Comparison of ENCODE assay signal across 1 cellular context in the genomic region with DNA sequence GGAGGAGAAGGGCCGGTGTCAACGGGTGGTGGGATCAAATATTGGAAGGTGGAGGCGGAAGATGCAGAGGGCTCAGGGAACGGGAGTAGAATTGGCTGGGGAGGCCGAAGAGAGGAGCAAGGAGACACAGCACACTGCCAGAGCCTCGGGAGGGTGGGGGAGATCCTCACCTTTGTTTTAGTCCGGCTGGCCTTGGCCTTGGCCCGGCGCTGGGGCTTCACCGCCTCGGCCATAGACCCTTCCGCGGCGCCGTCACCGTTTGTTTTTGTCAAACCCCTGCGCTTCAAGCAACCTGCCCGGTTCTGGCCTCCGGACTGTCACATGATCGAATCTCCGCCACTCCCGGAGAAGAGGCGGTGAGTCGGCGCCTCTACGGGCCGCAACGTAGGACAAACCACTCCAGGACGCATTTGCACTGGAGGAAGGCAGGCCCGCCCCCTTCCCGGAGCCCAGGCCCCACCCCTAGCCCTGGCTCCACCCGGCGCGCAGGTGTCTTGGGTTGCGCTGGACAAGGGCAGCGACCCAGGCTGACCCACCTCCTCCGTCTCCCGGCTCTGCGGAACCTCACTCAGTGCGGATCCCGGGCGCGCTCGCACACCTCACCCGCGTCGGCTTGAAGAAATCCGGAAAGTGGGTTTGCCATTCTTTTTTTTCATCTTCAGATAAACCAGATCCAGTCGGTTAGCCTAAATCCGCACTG.
TF ChIP-seq lines count a peak whose summit lies in the region.

A gene with protein sequence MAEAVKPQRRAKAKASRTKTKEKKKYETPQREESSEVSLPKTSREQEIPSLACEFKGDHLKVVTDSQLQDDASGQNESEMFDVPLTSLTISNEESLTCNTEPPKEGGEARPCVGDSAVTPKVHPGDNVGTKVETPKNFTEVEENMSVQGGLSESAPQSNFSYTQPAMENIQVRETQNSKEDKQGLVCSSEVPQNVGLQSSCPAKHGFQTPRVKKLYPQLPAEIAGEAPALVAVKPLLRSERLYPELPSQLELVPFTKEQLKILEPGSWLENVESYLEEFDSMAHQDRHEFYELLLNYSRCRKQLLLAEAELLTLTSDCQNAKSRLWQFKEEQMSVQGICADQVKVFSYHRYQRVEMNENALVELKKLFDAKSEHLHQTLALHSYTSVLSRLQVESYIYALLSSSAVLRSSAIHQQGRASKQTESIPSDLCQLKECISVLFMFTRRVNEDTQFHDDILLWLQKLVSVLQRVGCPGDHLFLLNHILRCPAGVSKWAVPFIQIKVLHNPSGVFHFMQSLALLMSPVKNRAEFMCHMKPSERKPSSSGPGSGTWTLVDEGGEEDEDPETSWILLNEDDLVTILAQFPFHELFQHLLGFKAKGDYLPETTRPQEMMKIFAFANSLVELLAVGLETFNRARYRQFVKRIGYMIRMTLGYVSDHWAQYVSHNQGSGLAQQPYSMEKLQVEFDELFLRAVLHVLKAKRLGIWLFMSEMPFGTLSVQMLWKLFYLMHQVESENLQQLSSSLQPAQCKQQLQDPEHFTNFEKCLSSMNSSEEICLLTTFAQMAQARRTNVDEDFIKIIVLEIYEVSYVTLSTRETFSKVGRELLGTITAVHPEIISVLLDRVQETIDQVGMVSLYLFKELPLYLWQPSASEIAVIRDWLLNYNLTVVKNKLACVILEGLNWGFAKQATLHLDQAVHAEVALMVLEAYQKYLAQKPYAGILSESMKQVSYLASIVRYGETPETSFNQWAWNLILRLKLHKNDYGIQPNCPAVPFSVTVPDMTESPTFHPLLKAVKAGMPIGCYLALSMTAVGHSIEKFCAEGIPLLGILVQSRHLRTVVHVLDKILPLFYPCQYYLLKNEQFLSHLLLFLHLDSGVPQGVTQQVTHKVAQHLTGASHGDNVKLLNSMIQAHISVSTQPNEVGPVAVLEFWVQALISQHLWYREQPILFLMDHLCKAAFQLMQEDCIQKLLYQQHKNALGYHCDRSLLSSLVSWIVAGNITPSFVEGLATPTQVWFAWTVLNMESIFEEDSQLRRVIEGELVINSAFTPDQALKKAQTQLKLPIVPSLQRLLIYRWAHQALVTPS (N-terminal part only) (minus strand): TSS at position 323 of the 700 bp plus-strand sequence. CDS start 90 bp downstream, at position 233.

TF ChIP-seq in HepG2, 621 proteins besides CTCF, POLR2A, EP300 and RAD21 (continued from another document and continues in another):
- TF ChIP-seq, protein P1, sequence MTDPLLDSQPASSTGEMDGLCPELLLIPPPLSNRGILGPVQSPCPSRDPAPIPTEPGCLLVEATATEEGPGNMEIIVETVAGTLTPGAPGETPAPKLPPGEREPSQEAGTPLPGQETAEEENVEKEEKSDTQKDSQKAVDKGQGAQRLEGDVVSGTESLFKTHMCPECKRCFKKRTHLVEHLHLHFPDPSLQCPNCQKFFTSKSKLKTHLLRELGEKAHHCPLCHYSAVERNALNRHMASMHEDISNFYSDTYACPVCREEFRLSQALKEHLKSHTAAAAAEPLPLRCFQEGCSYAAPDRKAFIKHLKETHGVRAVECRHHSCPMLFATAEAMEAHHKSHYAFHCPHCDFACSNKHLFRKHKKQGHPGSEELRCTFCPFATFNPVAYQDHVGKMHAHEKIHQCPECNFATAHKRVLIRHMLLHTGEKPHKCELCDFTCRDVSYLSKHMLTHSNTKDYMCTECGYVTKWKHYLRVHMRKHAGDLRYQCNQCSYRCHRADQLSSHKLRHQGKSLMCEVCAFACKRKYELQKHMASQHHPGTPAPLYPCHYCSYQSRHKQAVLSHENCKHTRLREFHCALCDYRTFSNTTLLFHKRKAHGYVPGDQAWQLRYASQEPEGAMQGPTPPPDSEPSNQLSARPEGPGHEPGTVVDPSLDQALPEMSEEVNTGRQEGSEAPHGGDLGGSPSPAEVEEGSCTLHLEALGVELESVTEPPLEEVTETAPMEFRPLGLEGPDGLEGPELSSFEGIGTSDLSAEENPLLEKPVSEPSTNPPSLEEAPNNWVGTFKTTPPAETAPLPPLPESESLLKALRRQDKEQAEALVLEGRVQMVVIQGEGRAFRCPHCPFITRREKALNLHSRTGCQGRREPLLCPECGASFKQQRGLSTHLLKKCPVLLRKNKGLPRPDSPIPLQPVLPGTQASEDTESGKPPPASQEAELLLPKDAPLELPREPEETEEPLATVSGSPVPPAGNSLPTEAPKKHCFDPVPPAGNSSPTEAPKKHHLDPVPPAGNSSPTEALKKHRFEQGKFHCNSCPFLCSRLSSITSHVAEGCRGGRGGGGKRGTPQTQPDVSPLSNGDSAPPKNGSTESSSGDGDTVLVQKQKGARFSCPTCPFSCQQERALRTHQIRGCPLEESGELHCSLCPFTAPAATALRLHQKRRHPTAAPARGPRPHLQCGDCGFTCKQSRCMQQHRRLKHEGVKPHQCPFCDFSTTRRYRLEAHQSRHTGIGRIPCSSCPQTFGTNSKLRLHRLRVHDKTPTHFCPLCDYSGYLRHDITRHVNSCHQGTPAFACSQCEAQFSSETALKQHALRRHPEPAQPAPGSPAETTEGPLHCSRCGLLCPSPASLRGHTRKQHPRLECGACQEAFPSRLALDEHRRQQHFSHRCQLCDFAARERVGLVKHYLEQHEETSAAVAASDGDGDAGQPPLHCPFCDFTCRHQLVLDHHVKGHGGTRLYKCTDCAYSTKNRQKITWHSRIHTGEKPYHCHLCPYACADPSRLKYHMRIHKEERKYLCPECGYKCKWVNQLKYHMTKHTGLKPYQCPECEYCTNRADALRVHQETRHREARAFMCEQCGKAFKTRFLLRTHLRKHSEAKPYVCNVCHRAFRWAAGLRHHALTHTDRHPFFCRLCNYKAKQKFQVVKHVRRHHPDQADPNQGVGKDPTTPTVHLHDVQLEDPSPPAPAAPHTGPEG (CRISPR knock-in tag; IDR thresholded peaks at IDR 0.05) = no peak
- peak; percentile 79; the same call in 1 of the 2 replicates for TF ChIP-seq IRF2 (CRISPR knock-in tag; IDR thresholded peaks at IDR 0.05)
- no peak for TF ChIP-seq ZNF83 (CRISPR knock-in tag; IDR thresholded peaks at IDR 0.05; ENCODE audit: borderline replicate concordance)
- TF ChIP-seq REPIN1 (CRISPR knock-in tag; IDR thresholded peaks at IDR 0.05; ENCODE audit: borderline replicate concordance, low read depth) = peak; percentile 73; the same call in 1 of the 2 replicates
- peak; percentile 82 for TF ChIP-seq ZNF629 (CRISPR knock-in tag; conservative IDR thresholded peaks at IDR 0.05)
- no peak for TF ChIP-seq SIX1 (CRISPR knock-in tag; IDR thresholded peaks at IDR 0.05; ENCODE audit: borderline replicate concordance)
- peak; percentile 54 for TF ChIP-seq TEAD3 (CRISPR knock-in tag; optimal IDR thresholded peaks at IDR 0.05; ENCODE audit: borderline replicate concordance)
- TF ChIP-seq ZNF713 (CRISPR knock-in tag; IDR thresholded peaks at IDR 0.05) = no peak
- TF ChIP-seq WIZ (CRISPR knock-in tag; IDR thresholded peaks at IDR 0.05) = no peak; the same call in 1 of the 2 replicates
- peak; percentile 76; the same call in 1 of the 2 replicates for TF ChIP-seq ZNF572 (CRISPR knock-in tag; IDR thresholded peaks at IDR 0.05)
- no peak for TF ChIP-seq ZNF850 (CRISPR knock-in tag; conservative IDR thresholded peaks at IDR 0.05)
- TF ChIP-seq KDM2A (CRISPR knock-in tag; IDR thresholded peaks at IDR 0.05; ENCODE audit: borderline replicate concordance, low read depth) = peak; percentile 80; the same call in 1 of the 2 replicates
- no peak for TF ChIP-seq ZNF274 (CRISPR knock-in tag; IDR thresholded peaks at IDR 0.05)
- no peak for TF ChIP-seq CENPX (CRISPR knock-in tag; IDR thresholded peaks at IDR 0.05)
- 0 out of 2 replicates have a peak, but pooled peaks have one; percentile 68 for TF ChIP-seq ZNF776 (CRISPR knock-in tag; IDR thresholded peaks at IDR 0.05)
- TF ChIP-seq, protein P2, sequence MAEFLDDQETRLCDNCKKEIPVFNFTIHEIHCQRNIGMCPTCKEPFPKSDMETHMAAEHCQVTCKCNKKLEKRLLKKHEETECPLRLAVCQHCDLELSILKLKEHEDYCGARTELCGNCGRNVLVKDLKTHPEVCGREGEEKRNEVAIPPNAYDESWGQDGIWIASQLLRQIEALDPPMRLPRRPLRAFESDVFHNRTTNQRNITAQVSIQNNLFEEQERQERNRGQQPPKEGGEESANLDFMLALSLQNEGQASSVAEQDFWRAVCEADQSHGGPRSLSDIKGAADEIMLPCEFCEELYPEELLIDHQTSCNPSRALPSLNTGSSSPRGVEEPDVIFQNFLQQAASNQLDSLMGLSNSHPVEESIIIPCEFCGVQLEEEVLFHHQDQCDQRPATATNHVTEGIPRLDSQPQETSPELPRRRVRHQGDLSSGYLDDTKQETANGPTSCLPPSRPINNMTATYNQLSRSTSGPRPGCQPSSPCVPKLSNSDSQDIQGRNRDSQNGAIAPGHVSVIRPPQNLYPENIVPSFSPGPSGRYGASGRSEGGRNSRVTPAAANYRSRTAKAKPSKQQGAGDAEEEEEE (CRISPR knock-in tag; IDR thresholded peaks at IDR 0.05; ENCODE audit: borderline replicate concordance) = peak; percentile 80; the same call in 1 of the 2 replicates
- TF ChIP-seq, protein P3, sequence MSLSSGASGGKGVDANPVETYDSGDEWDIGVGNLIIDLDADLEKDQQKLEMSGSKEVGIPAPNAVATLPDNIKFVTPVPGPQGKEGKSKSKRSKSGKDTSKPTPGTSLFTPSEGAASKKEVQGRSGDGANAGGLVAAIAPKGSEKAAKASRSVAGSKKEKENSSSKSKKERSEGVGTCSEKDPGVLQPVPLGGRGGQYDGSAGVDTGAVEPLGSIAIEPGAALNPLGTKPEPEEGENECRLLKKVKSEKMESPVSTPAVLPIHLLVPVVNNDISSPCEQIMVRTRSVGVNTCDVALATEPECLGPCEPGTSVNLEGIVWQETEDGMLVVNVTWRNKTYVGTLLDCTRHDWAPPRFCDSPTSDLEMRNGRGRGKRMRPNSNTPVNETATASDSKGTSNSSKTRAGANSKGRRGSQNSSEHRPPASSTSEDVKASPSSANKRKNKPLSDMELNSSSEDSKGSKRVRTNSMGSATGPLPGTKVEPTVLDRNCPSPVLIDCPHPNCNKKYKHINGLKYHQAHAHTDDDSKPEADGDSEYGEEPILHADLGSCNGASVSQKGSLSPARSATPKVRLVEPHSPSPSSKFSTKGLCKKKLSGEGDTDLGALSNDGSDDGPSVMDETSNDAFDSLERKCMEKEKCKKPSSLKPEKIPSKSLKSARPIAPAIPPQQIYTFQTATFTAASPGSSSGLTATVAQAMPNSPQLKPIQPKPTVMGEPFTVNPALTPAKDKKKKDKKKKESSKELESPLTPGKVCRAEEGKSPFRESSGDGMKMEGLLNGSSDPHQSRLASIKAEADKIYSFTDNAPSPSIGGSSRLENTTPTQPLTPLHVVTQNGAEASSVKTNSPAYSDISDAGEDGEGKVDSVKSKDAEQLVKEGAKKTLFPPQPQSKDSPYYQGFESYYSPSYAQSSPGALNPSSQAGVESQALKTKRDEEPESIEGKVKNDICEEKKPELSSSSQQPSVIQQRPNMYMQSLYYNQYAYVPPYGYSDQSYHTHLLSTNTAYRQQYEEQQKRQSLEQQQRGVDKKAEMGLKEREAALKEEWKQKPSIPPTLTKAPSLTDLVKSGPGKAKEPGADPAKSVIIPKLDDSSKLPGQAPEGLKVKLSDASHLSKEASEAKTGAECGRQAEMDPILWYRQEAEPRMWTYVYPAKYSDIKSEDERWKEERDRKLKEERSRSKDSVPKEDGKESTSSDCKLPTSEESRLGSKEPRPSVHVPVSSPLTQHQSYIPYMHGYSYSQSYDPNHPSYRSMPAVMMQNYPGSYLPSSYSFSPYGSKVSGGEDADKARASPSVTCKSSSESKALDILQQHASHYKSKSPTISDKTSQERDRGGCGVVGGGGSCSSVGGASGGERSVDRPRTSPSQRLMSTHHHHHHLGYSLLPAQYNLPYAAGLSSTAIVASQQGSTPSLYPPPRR (CRISPR knock-in tag; IDR thresholded peaks at IDR 0.05; ENCODE audit: borderline replicate concordance) = no peak; the same call in 1 of the 2 replicates
- TF ChIP-seq ZNF781 (CRISPR knock-in tag; IDR thresholded peaks at IDR 0.05; ENCODE audit: borderline replicate concordance, not compliant biosample characterization) = peak; percentile 5
- no peak for TF ChIP-seq ZBTB1 (CRISPR knock-in tag; IDR thresholded peaks at IDR 0.05; ENCODE audit: borderline replicate concordance)
- TF ChIP-seq HNRNPK (IDR thresholded peaks at IDR 0.05; ENCODE audit: low read depth, low read length, poor library complexity, severe bottlenecking) = no peak
- TF ChIP-seq ZNF747 (CRISPR knock-in tag; IDR thresholded peaks at IDR 0.05; ENCODE audit: borderline replicate concordance) = no peak
- TF ChIP-seq ZNF556 (CRISPR knock-in tag; IDR thresholded peaks at IDR 0.05; ENCODE audit: borderline replicate concordance) = peak; percentile 33; the same call in 1 of the 2 replicates
- no peak for TF ChIP-seq ZSCAN31 (CRISPR knock-in tag; IDR thresholded peaks at IDR 0.05; ENCODE audit: low read depth)
- peak; percentile 94 for TF ChIP-seq POGZ (CRISPR knock-in tag; IDR thresholded peaks at IDR 0.05)
- TF ChIP-seq ZNF292 (CRISPR knock-in tag; IDR thresholded peaks at IDR 0.05; ENCODE audit: borderline replicate concordance, low read depth) = peak; percentile 74; the same call in 1 of the 2 replicates
- TF ChIP-seq CREB1 (IDR thresholded peaks at IDR 0.05) = peak; percentile 66
- TF ChIP-seq CREB1 (CRISPR knock-in tag; IDR thresholded peaks at IDR 0.05) = peak; percentile 70
- no peak for TF ChIP-seq REST (IDR thresholded peaks at IDR 0.05; ENCODE audit: borderline replicate concordance in 1 of 2, low read depth in 1 of 2, low read length in 2 of 2)
- peak; percentile 41; the same call in 1 of the 2 replicates for TF ChIP-seq RNF2 (conservative IDR thresholded peaks at IDR 0.05; ENCODE audit: low read depth)
